In genomic region chr20:4593149-4593525, GRCh38 we compare ENCODE assay signal across 8 cellular contexts.
DNase-seq lines count a peak whose midpoint lies in the region; ATAC-seq and TF ChIP-seq lines count a peak whose summit lies in the region.

No MANE protein-coding gene starts in this region.

- H3K18ac ChIP-seq in IMR-90 (ENCODE audit: low read depth, low read length) = no peak overlapping the region

- no peak overlapping the region for H2BK5ac ChIP-seq in IMR-90 (ENCODE audit: low read depth, low read length, poor library complexity, severe bottlenecking)

- H3K4me1 Mint-ChIP-seq in T-helper 2 cell treated with Interferon-gamma antibody and Interleukin-4, amounts not matched to agents 5 μg/mL and 100 μg/mL, for 36 hours (ENCODE audit: low read depth) = peaks cover 2% of the 10 kb centered on the region
- H3K4me1 Mint-ChIP-seq in chondrocyte (ENCODE audit: low read depth) (peaks cover 6% of the 10 kb centered on the region), osteocyte (ENCODE audit: unreplicated experiment) (peaks cover 6% of the 10 kb centered on the region)

- 0 out of 2 replicates have a peak overlapping the region, but pooled peaks have one; percentile 0 for H4K91ac ChIP-seq in IMR-90 (ENCODE audit: insufficient read depth, low read depth, low read length)

- no peak overlapping the region for H3K56ac ChIP-seq in IMR-90 (ENCODE audit: extremely low read depth, insufficient read depth, low read length)

- H3K27ac Mint-ChIP-seq in T-helper 2 cell treated with Interferon-gamma antibody and Interleukin-4, amounts not matched to agents 5 μg/mL and 100 μg/mL, for 36 hours = no peak overlapping the region
- H3K27ac Mint-ChIP-seq in chondrocyte (ENCODE audit: unreplicated experiment) (no peak overlapping the region), osteocyte (ENCODE audit: unreplicated experiment) (no peak overlapping the region)

- H2BK120ac ChIP-seq in IMR-90 (ENCODE audit: low read depth, low read length) = peak overlapping the region; percentile 86

- H2AK5ac ChIP-seq in IMR-90 (ENCODE audit: low read depth, low read length) = peak overlapping the region; percentile 81

- ATAC-seq in IMR-90 (ENCODE audit: low read depth) = no peak

- BruUV-seq in IMR-90 (replicated peaks; lab: Mats Ljungman, UMichigan) (no TSS peak), OCI-LY7 (replicated peaks; lab: Mats Ljungman, UMichigan) (no TSS peak)

- H3K4me3 Mint-ChIP-seq in T-helper 2 cell treated with Interferon-gamma antibody and Interleukin-4, amounts not matched to agents 5 μg/mL and 100 μg/mL, for 36 hours = peak overlapping the region; percentile 73
- H3K4me3 Mint-ChIP-seq in chondrocyte (ENCODE audit: unreplicated experiment) = peak overlapping the region; percentile 15
- H3K4me3 Mint-ChIP-seq in osteocyte (ENCODE audit: unreplicated experiment) = no peak overlapping the region

- dilution Hi-C loops in IMR-90 (cut with HindIII; ENCODE audit: low sequenced_read_pairs, unreplicated experiment) = loop anchor here (25.0 kb wide), 1 partner anchor 331 kb away; no protein-coding TSS in a partner anchor

- no peak overlapping the region for H4K5ac ChIP-seq in IMR-90 (ENCODE audit: low read depth, low read length)

- 0 out of 3 replicates have a peak overlapping the region, but pooled peaks have one; percentile 15 for H2BK15ac ChIP-seq in IMR-90 (ENCODE audit: low read depth, low read length)

- no peak for TF ChIP-seq POLR2A in IMR-90 (IDR thresholded peaks at IDR 0.05; ENCODE audit: low read depth, low read length)

- no peaks in the 10 kb centered on the region for H3K27me3 ChIP-seq in IMR-90 (ENCODE audit: control insufficient read depth, insufficient read depth, low read length)

- no peak for DNase-seq in T-helper 2 cell treated with Interferon-gamma antibody and Interleukin-4, amounts not matched to agents 5 μg/mL and 100 μg/mL, for 36 hours (ENCODE audit: low spot score)
- no peak for DNase-seq in T-helper 2 cell
- no peak for DNase-seq in IMR-90
- no peak for DNase-seq in chondrocyte (ENCODE audit: low spot score)
- DNase-seq in osteocyte (ENCODE audit: extremely low spot score, unreplicated experiment) = peak; percentile 60
- no peak for DNase-seq in GM13977 (ENCODE audit: low spot score)
- DNase-seq in NCI-H510A treated with DMSO at 0.1 percent for 48 hours (lab: John Stamatoyannopoulos, UW) = no peak
- no peak for DNase-seq in OCI-LY7 (ENCODE audit: low spot score)

- in situ Hi-C loops in IMR-90 (cut with MboI; ENCODE audit: low sequenced_read_pairs) (loop anchor here (5.0 kb wide), 1 partner anchor 486 kb away; no protein-coding TSS in a partner anchor), GM13977 (cut with MboI; ENCODE audit: low pct_unique_long_range_greater_than_20kb, low sequenced_read_pairs, unreplicated experiment) (loop anchor here (25.0 kb wide), 1 partner anchor 481 kb away; no protein-coding TSS in a partner anchor)

- H3K36me3 ChIP-seq in IMR-90 (ENCODE audit: control insufficient read depth, insufficient read depth, low read length) = no peaks in the 10 kb centered on the region
- H3K36me3 ChIP-seq in OCI-LY7 (ENCODE audit: insufficient read depth, low read length) = no peaks in the 10 kb centered on the region

- no peak for TF ChIP-seq RAD21 in IMR-90 (IDR thresholded peaks at IDR 0.05; ENCODE audit: low read length)

- CTCF ChIA-PET in IMR-90 (lab: Yijun Ruan, JAX) = interaction anchor here (0.8 kb wide), 1 partner anchor 349 kb away, joined by 3 read pairs; no protein-coding TSS in a partner anchor
- CTCF ChIA-PET in OCI-LY7 (lab: Charles Lee; ENCODE audit: unreplicated experiment) = no interaction called here

- peak overlapping the region; percentile 95 for H2AFZ ChIP-seq in IMR-90 (replicated peaks; ENCODE audit: low read length, poor library complexity)
- no peak overlapping the region for H2AFZ ChIP-seq in OCI-LY7 (ENCODE audit: low read length)

- WGBS in IMR-90 (ENCODE audit: extremely low coverage in 2 of 2, insufficient read length in 1 of 2), 2 experiments = 60% methylated on average over 2 of the region's 9 CpGs; no CpG with 5 or more reads in 1 of the 2 experiments

- intact Hi-C loops in IMR-90 (cut with micrococcal nuclease) (no loop called here), OCI-LY7 (cut with micrococcal nuclease; ENCODE audit: unreplicated experiment) (no loop called here)

- H3K9me2 ChIP-seq in OCI-LY7 (ENCODE audit: insufficient read depth, low read length) = no peaks in the 10 kb centered on the region

- H3K9me3 Mint-ChIP-seq in T-helper 2 cell treated with Interferon-gamma antibody and Interleukin-4, amounts not matched to agents 5 μg/mL and 100 μg/mL, for 36 hours = no peaks in the 10 kb centered on the region
- no peaks in the 10 kb centered on the region for H3K9me3 Mint-ChIP-seq in chondrocyte (ENCODE audit: low read depth)
- no peaks in the 10 kb centered on the region for H3K9me3 Mint-ChIP-seq in osteocyte (ENCODE audit: unreplicated experiment)

- no peaks in the 10 kb centered on the region for H3K36me3 Mint-ChIP-seq in T-helper 2 cell treated with Interferon-gamma antibody and Interleukin-4, amounts not matched to agents 5 μg/mL and 100 μg/mL, for 36 hours (ENCODE audit: low read depth)
- H3K36me3 Mint-ChIP-seq in chondrocyte (ENCODE audit: low read depth) = no peaks in the 10 kb centered on the region
- no peaks in the 10 kb centered on the region for H3K36me3 Mint-ChIP-seq in osteocyte (ENCODE audit: unreplicated experiment)

- H4K20me1 ChIP-seq in IMR-90 (ENCODE audit: insufficient read depth, low read length) (no peaks in the 10 kb centered on the region), OCI-LY7 (ENCODE audit: insufficient read depth, low read length) (no peaks in the 10 kb centered on the region)

- H3K9me1 ChIP-seq in IMR-90 (ENCODE audit: insufficient read depth, low read length) = no peaks in the 10 kb centered on the region

- no peak overlapping the region for H2AK9ac ChIP-seq in IMR-90 (replicated peaks; ENCODE audit: low read depth, low read length, poor library complexity)

- no peak overlapping the region for H3K4me2 ChIP-seq in IMR-90 (ENCODE audit: low read depth, low read length)
- H3K4me2 ChIP-seq in OCI-LY7 (ENCODE audit: low read length) = no peak overlapping the region

- H3K23ac ChIP-seq in IMR-90 (ENCODE audit: low read depth, low read length) = 0 out of 2 replicates have a peak overlapping the region, but pooled peaks have one; percentile 71

- POLR2A ChIA-PET in IMR-90 (lab: Charles Lee; ENCODE audit: unreplicated experiment) = no interaction called here
- POLR2A ChIA-PET in OCI-LY7 (lab: Charles Lee) = no interaction called here

- H2BK20ac ChIP-seq in IMR-90 (ENCODE audit: low read depth, low read length) = peak overlapping the region; percentile 88; the same call in 1 of the 2 replicates

- TF ChIP-seq CTCF in IMR-90 (conservative IDR thresholded peaks at IDR 0.05; ENCODE audit: low read depth, low read length) (no peak), chondrocyte (IDR thresholded peaks at IDR 0.05) (no peak), osteocyte (IDR thresholded peaks at IDR 0.05) (no peak), GM13977 (IDR thresholded peaks at IDR 0.05; ENCODE audit: extremely low read depth, insufficient read depth, missing control alignments) (no peak), OCI-LY7 (conservative IDR thresholded peaks at IDR 0.05; ENCODE audit: low read length) (no peak)

- H3K4me1 ChIP-seq in IMR-90 (ENCODE audit: control insufficient read depth, insufficient read depth, low read length) = peaks cover 3% of the 10 kb centered on the region; the same call in 1 of the 2 replicates
- no peaks in the 10 kb centered on the region for H3K4me1 ChIP-seq in OCI-LY7 (ENCODE audit: insufficient read depth, low read length, poor library complexity, severe bottlenecking)

- H4K8ac ChIP-seq in IMR-90 (ENCODE audit: low read depth in 2 of 2, low read length in 2 of 2) = peak overlapping the region in 1 of 2 experiments; percentile 46; a peak in 1 of 4 replicates

- peak overlapping the region; percentile 58; the same call in 1 of the 2 replicates for H3K4ac ChIP-seq in IMR-90 (ENCODE audit: low read depth, low read length)

- no peaks in the 10 kb centered on the region for H3K79me1 ChIP-seq in IMR-90 (ENCODE audit: low read depth in 1 of 2, low read length in 2 of 2)

- H3K9me3 ChIP-seq in IMR-90 (ENCODE audit: control insufficient read depth, insufficient read depth, low read length) (no peaks in the 10 kb centered on the region), OCI-LY7 (ENCODE audit: low read length) (no peaks in the 10 kb centered on the region)

- no peaks in the 10 kb centered on the region for H3K79me2 ChIP-seq in OCI-LY7 (ENCODE audit: insufficient read depth, low read depth, low read length)

- H3K27ac ChIP-seq in IMR-90 (ENCODE audit: insufficient read depth, low read length) (no peak overlapping the region), OCI-LY7 (ENCODE audit: low read depth, low read length, poor library complexity, severe bottlenecking) (no peak overlapping the region)

- peaks cover 43% of the 10 kb centered on the region for H3K27me3 Mint-ChIP-seq in T-helper 2 cell treated with Interferon-gamma antibody and Interleukin-4, amounts not matched to agents 5 μg/mL and 100 μg/mL, for 36 hours (ENCODE audit: low read depth)
- H3K27me3 Mint-ChIP-seq in chondrocyte (ENCODE audit: low read depth) (peaks cover 28% of the 10 kb centered on the region), osteocyte (ENCODE audit: unreplicated experiment) (peaks cover 38% of the 10 kb centered on the region)

- no peak overlapping the region for H3K4me3 ChIP-seq in IMR-90 (ENCODE audit: insufficient read depth, low read depth, low read length)
- no peak overlapping the region for H3K4me3 ChIP-seq in OCI-LY7 (ENCODE audit: low read depth, low read length, poor library complexity, severe bottlenecking)

- H3K14ac ChIP-seq in IMR-90 (replicated peaks; ENCODE audit: low read depth, low read length) = peak overlapping the region; percentile 64; the same call in 1 of the 2 replicates

- H3K9ac ChIP-seq in IMR-90 (ENCODE audit: low read depth, low read length) = no peak overlapping the region

TF ChIP-seq in IMR-90, 13 proteins besides CTCF, POLR2A, EP300 and RAD21 (continues in another document):
- no peak for TF ChIP-seq SMC3 (IDR thresholded peaks at IDR 0.05; ENCODE audit: low read depth, low read length)
- TF ChIP-seq MAFK (IDR thresholded peaks at IDR 0.05; ENCODE audit: low read depth, low read length) = no peak
- no peak for TF ChIP-seq USF2 (IDR thresholded peaks at IDR 0.05; ENCODE audit: low read depth, low read length)
- TF ChIP-seq RCOR1 (IDR thresholded peaks at IDR 0.05; ENCODE audit: insufficient replicate concordance, low read length) = no peak
- no peak for TF ChIP-seq CHD1 (IDR thresholded peaks at IDR 0.05; ENCODE audit: low read depth, low read length)
- no peak for TF ChIP-seq MAZ (IDR thresholded peaks at IDR 0.05; ENCODE audit: borderline replicate concordance, low read depth, low read length)
- no peak for TF ChIP-seq NFE2L2 (IDR thresholded peaks at IDR 0.05; ENCODE audit: low read depth, low read length)
